In genomic region chr6:12602342-12602741, GRCh38 we compare ENCODE assay signal across 1 cellular context.
TF ChIP-seq lines count a peak whose summit lies in the region.

No MANE protein-coding gene starts in this region.

TF ChIP-seq in IMR-90, 13 proteins besides CTCF, POLR2A, EP300 and RAD21 (continued from another document):
- TF ChIP-seq MXI1 (IDR thresholded peaks at IDR 0.05; ENCODE audit: borderline replicate concordance, low read depth, low read length) = no peak
- TF ChIP-seq MAZ (IDR thresholded peaks at IDR 0.05; ENCODE audit: borderline replicate concordance, low read depth, low read length) = no peak
- TF ChIP-seq USF2 (IDR thresholded peaks at IDR 0.05; ENCODE audit: low read depth, low read length) = no peak
- TF ChIP-seq, protein P1, sequence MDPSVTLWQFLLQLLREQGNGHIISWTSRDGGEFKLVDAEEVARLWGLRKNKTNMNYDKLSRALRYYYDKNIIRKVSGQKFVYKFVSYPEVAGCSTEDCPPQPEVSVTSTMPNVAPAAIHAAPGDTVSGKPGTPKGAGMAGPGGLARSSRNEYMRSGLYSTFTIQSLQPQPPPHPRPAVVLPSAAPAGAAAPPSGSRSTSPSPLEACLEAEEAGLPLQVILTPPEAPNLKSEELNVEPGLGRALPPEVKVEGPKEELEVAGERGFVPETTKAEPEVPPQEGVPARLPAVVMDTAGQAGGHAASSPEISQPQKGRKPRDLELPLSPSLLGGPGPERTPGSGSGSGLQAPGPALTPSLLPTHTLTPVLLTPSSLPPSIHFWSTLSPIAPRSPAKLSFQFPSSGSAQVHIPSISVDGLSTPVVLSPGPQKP (IDR thresholded peaks at IDR 0.05; ENCODE audit: borderline replicate concordance, low read depth, low read length) = no peak
- TF ChIP-seq CEBPB (IDR thresholded peaks at IDR 0.05; ENCODE audit: low read depth, low read length) = no peak
- no peak for TF ChIP-seq NFE2L2 (IDR thresholded peaks at IDR 0.05; ENCODE audit: low read depth, low read length)
